19 cellular contexts compared by ENCODE assay signal in genomic region chr10:110284262-110284661, GRCh38. TPM values are rescaled to one million over a fixed set of nuclear protein-coding genes. Genes with fewer than 3 reads are reported as not detected.
A peak's percentile ranks its signal among the peaks of the same experiment; 100 is the strongest.
DNase-seq lines count a peak whose midpoint lies in the region; ATAC-seq, FAIRE-seq and TF ChIP-seq lines count a peak whose summit lies in the region.
"Had no signal": no experiment of that assay in that cellular context is flagged by ENCODE, and none has a peak within 500 bp of the region (broad histone marks: within the 10 kb centered on the region; RNA-seq: fewer than 3 reads in every experiment).

No MANE protein-coding gene starts in this region.

- H3K36me3 ChIP-seq in SK-N-MC (ENCODE audit: insufficient read depth, low read length) (no peaks in the 10 kb centered on the region; the same call in 1 of the 2 replicates), astrocyte (ENCODE audit: insufficient read depth, low read length) (no peaks in the 10 kb centered on the region)

- POLR2A ChIA-PET in activated B cell treated with CpG ODN at 0.5 μM for 24 hours (lab: Charles Lee), result interaction anchor here (0.7 to 1.0 kb wide), 2 partner anchors 11 to 300 kb away, joined by 3 read pairs; no protein-coding TSS in a partner anchor

- H2AFZ ChIP-seq in astrocyte (ENCODE audit: low read depth, low read length), result no peak overlapping the region

- H3K36me3 Mint-ChIP-seq in activated B cell treated with CpG ODN at 0.5 μM for 24 hours (ENCODE audit: low read depth) (peaks cover 42% of the 10 kb centered on the region), astrocyte (ENCODE audit: low read depth, unreplicated experiment) (peaks cover 8% of the 10 kb centered on the region), naive B cell (peaks cover 6 to 7% of the 10 kb centered on the region in 2 donors)

- no peak overlapping the region for H3K4me2 ChIP-seq in astrocyte (ENCODE audit: low read length)

- H3K4me3 Mint-ChIP-seq in activated B cell treated with CpG ODN at 0.5 μM for 24 hours (no peak overlapping the region), astrocyte (ENCODE audit: unreplicated experiment) (no peak overlapping the region), naive B cell (no peak overlapping the region)
- H3K4me3 Mint-ChIP-seq: CD4-positive, alpha-beta memory T cell; HFFc6 had no signal

- FAIRE-seq in astrocyte (lab: Jason Lieb, UNC), result peak; percentile 5
- FAIRE-seq: GM18507, H54 had no signal

- TF ChIP-seq CTCF in activated B cell treated with CpG ODN at 0.5 μM for 24 hours (IDR thresholded peaks at IDR 0.05) (no peak), astrocyte (IDR thresholded peaks at IDR 0.05; ENCODE audit: insufficient read depth, low read depth, low read length) (no peak)

- intact Hi-C loops in activated B cell treated with CpG ODN at 0.5 μM for 24 hours (cut with micrococcal nuclease), result no loop called here

- H3K4me1 Mint-ChIP-seq in activated B cell treated with CpG ODN at 0.5 μM for 24 hours (peaks cover 12% of the 10 kb centered on the region), astrocyte (ENCODE audit: low read depth, unreplicated experiment) (peaks cover 7% of the 10 kb centered on the region), naive B cell (peaks cover 8 to 10% (median 9%) of the 10 kb centered on the region in 3 donors)

- no peaks in the 10 kb centered on the region for H3K27me3 ChIP-seq in astrocyte (ENCODE audit: insufficient read depth, low read length)

- H3K4me3 ChIP-seq in SK-N-MC, result peak overlapping the region; percentile 28; the same call in 1 of the 2 replicates
- H3K4me3 ChIP-seq in astrocyte (ENCODE audit: insufficient read depth, low read depth, low read length), result no peak overlapping the region
- H3K4me3 ChIP-seq: HAP-1 had no signal

- H3K27ac ChIP-seq in SK-N-MC (peak overlapping the region; percentile 68), astrocyte (ENCODE audit: low read depth, low read length) (no peak overlapping the region)

- H3K4me1 ChIP-seq in astrocyte (ENCODE audit: insufficient read depth, low read length), result peaks cover under 1% of the 10 kb centered on the region

- CTCF ChIA-PET in activated B cell treated with CpG ODN at 0.5 μM for 24 hours (lab: Charles Lee), result no interaction called here

- H3K9me3 Mint-ChIP-seq in activated B cell treated with CpG ODN at 0.5 μM for 24 hours, result no peaks in the 10 kb centered on the region
- no peaks in the 10 kb centered on the region for H3K9me3 Mint-ChIP-seq in astrocyte (ENCODE audit: unreplicated experiment)
- no peaks in the 10 kb centered on the region for H3K9me3 Mint-ChIP-seq in naive B cell
- H3K9me3 Mint-ChIP-seq: CD4-positive, alpha-beta memory T cell; HFFc6 had no signal

- no peaks in the 10 kb centered on the region for H3K9me3 ChIP-seq in SK-N-MC (ENCODE audit: low read depth, low read length)
- H3K9me3 ChIP-seq in astrocyte (ENCODE audit: insufficient read depth, low read depth, low read length), result no peaks in the 10 kb centered on the region
- H3K9me3 ChIP-seq: HAP-1 had no signal

- H3K27ac Mint-ChIP-seq in activated B cell treated with CpG ODN at 0.5 μM for 24 hours, result no peak overlapping the region
- no peak overlapping the region for H3K27ac Mint-ChIP-seq in astrocyte (ENCODE audit: unreplicated experiment)
- H3K27ac Mint-ChIP-seq in naive B cell, result peak overlapping the region in 1 of 6 donors; percentile 81
- H3K27ac Mint-ChIP-seq: HFFc6 had no signal

- H4K20me1 ChIP-seq in astrocyte (ENCODE audit: insufficient read depth, low read length), result no peaks in the 10 kb centered on the region

- H3K9ac ChIP-seq in SK-N-MC (ENCODE audit: insufficient read length) (no peak overlapping the region), astrocyte (ENCODE audit: low read length) (no peak overlapping the region)

- H3K27me3 Mint-ChIP-seq in activated B cell treated with CpG ODN at 0.5 μM for 24 hours (no peaks in the 10 kb centered on the region), astrocyte (ENCODE audit: low read depth, unreplicated experiment) (no peaks in the 10 kb centered on the region), naive B cell (no peaks in the 10 kb centered on the region)
- H3K27me3 Mint-ChIP-seq: CD4-positive, alpha-beta memory T cell had no signal

- DNase-seq in SK-N-MC (ENCODE audit: low read depth, low spot score) (no peak), activated B cell treated with CpG ODN at 0.5 μM for 24 hours (no peak), astrocyte (ENCODE audit: low read depth) (no peak), naive B cell (no peak), NCI-H2171 treated with DMSO at 0.1 percent for 48 hours (lab: John Stamatoyannopoulos, UW) (no peak), NCI-H1092 (lab: John Stamatoyannopoulos, UW) (no peak)
- no peak for DNase-seq in stimulated activated naive CD8-positive, alpha-beta T cell treated with anti-CD3 and anti-CD28 coated beads, Interleukin-15, Interleukin-2, amounts not matched to agents 100 U/mL and 50 U/mL, for 24 hours
- DNase-seq: C1 segment of cervical spinal cord; Calu3; CD4-positive, alpha-beta memory T cell; COR-L47; DMS53; DMS79 treated with DMSO at 0.1 percent for 48 hours; GOT3; HFFc6 had no signal

- peak; percentile 40 for ATAC-seq in activated B cell treated with CpG ODN at 0.5 μM for 24 hours (ENCODE audit: low read depth)
- ATAC-seq in naive B cell (ENCODE audit: low read depth in 2 of 2), result peak; percentile 33 to 60
- no peak for ATAC-seq in stimulated activated naive CD8-positive, alpha-beta T cell treated with anti-CD3 and anti-CD28 coated beads, Interleukin-15, Interleukin-2, amounts not matched to agents 100 U/mL and 50 U/mL, for 24 hours
- no peak for ATAC-seq in GM21717 (IDR thresholded peaks at IDR 0.05; ENCODE audit: unreplicated experiment)

- H3K79me2 ChIP-seq in astrocyte (ENCODE audit: insufficient read depth, low read length), result no peaks in the 10 kb centered on the region

RNA-seq across cellular contexts. Expression of gene SMNDC1, which starts 20.5 kb away (rescaled TPM):
- total RNA-seq in activated B cell treated with CpG ODN at 0.5 μM for 24 hours (32.7 and 35.6 TPM in 2 replicates), astrocyte (40.8 and 46.7 TPM in 2 replicates)
- 10 to 100 TPM; 11.9 to 20.8 (median 15.9) TPM for polyA plus RNA-seq in naive B cell (ENCODE audit: low read depth in 6 of 6)

Comparison
In these comparisons a context has a peak if more than half of its experiments do, and no peak if none do; other contexts are left out.
1. ATAC-seq: peak in activated B cell treated with CpG ODN at 0.5 μM for 24 hours (single experiment) and naive B cell (2 of 2); none in stimulated activated naive CD8-positive, alpha-beta T cell treated with anti-CD3 and anti-CD28 coated beads, Interleukin-15, Interleukin-2, amounts not matched to agents 100 U/mL and 50 U/mL, for 24 hours (single experiment) and GM21717 (single experiment).